Comparison of ENCODE assay signal across 19 cellular contexts in the genomic region with DNA sequence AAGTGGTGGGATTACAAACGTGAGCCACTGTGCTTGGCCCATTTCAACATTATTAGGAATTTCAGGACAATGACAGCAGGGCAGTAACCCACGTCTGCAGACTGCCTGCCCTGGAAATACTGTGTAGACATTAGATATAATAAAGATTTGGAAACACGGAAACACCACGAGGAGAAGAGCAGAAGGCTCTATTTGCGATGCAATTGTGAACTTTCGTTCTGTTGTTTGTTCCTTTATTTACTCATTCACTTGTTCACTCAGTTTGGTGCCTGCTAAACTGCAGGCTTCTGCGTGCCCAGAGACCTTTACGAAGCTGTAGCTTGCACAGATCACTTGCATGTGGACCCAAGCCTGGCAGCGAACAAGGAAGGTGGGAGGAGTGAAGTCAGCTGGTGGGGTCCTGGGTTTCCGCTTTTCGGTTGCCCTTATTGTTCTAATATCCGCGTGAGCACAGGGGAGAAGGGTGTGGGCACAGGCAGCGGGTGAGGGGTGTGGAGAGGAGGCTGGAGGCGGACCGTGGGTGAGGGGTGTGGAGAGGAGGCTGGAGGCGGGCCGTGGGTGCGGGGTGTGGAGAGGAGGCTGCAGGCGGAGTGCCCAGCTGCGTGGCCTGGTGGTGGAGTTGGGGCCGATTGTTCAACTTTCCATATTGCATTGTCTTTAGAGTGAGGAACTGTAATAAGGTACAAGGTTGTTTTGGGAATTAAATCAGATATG. TPM values are rescaled to one million over a fixed set of nuclear protein-coding genes. Genes with fewer than 3 reads are reported as not detected.
DNase-seq lines count a peak whose midpoint lies in the region; ATAC-seq, FAIRE-seq and TF ChIP-seq lines count a peak whose summit lies in the region.
"Had no signal": no experiment of that assay in that cellular context is flagged by ENCODE, and none has a peak within 500 bp of the region (broad histone marks: within the 10 kb centered on the region; RNA-seq: fewer than 3 reads in every experiment).

No MANE protein-coding gene starts in this region.

- H3K4me1 Mint-ChIP-seq in osteocyte (ENCODE audit: unreplicated experiment): no peaks in the 10 kb centered on the region

- peaks cover 3% of the 10 kb centered on the region for H3K27me3 Mint-ChIP-seq in osteocyte (ENCODE audit: unreplicated experiment)

- no peaks in the 10 kb centered on the region for H3K36me3 Mint-ChIP-seq in osteocyte (ENCODE audit: unreplicated experiment)

- peak overlapping the region; percentile 37 for H3K4me3 ChIP-seq in NB4 (ENCODE audit: low read depth, low read length)
- H3K4me3 ChIP-seq: GM23338 had no signal

- H3K9me3 Mint-ChIP-seq in osteocyte (ENCODE audit: unreplicated experiment): no peaks in the 10 kb centered on the region
- H3K9me3 Mint-ChIP-seq: GM23338 had no signal

- H3K27ac Mint-ChIP-seq in osteocyte (ENCODE audit: unreplicated experiment): no peak overlapping the region
- H3K27ac Mint-ChIP-seq: GM23338 had no signal

- ATAC-seq in left colon (peak; percentile 78), HG03565 (IDR thresholded peaks at IDR 0.05; ENCODE audit: unreplicated experiment) (no peak)
- ATAC-seq: GM23338 had no signal

- no peak for FAIRE-seq in D721Med (lab: Jason Lieb, UNC)
- FAIRE-seq: A204.1, G401.6, GM12892 had no signal

- TF ChIP-seq CTCF in NB4 (IDR thresholded peaks at IDR 0.05; ENCODE audit: low read depth, low read length) (no peak), osteocyte (IDR thresholded peaks at IDR 0.05) (no peak), GM10266 (IDR thresholded peaks at IDR 0.05; ENCODE audit: control insufficient read depth, insufficient read depth, low read depth, missing control alignments) (no peak), D721Med (IDR thresholded peaks at IDR 0.05; ENCODE audit: insufficient read depth, missing control alignments) (no peak)

- peak; percentile 59 for DNase-seq in NCI-H748 (lab: John Stamatoyannopoulos, UW; ENCODE audit: unreplicated experiment)
- no peak for DNase-seq in NCI-H748 treated with DMSO at 0.1 percent for 48 hours (lab: John Stamatoyannopoulos, UW)
- peak; percentile 75 for DNase-seq in NB4 (ENCODE audit: low read depth)
- DNase-seq in left colon: no peak
- peak; percentile 79 for DNase-seq in osteocyte (ENCODE audit: extremely low spot score, unreplicated experiment)
- no peak for DNase-seq in GM10266 (ENCODE audit: extremely low spot score)
- DNase-seq in D721Med (ENCODE audit: insufficient read length, low spot score): no peak
- DNase-seq: DMS79; MM.1S; NCI-H1105 treated with DMSO at 0.1 percent for 48 hours; NCI-H187 treated with DMSO at 0.1 percent for 48 hours; NCI-H510A; NK-92 treated with Interleukin-12 subunit alpha and Interleukin-12 subunit beta, amount 100 ng/mL, for 24 hours had no signal

- intact Hi-C loops in left colon (cut with DNase I, micrococcal nuclease): no loop called here

- no peak for TF ChIP-seq POLR2A in NB4 (IDR thresholded peaks at IDR 0.05; ENCODE audit: extremely low read depth, insufficient read length)

- H3K4me3 Mint-ChIP-seq in osteocyte (ENCODE audit: unreplicated experiment): no peak overlapping the region
- H3K4me3 Mint-ChIP-seq: GM23338 had no signal

RNA-seq across cellular contexts. Expression of gene COLEC11, which starts 3.4 kb away (rescaled TPM):
- total RNA-seq in left colon: 1 to 10 TPM in 1 of 2 donors, under 1 TPM in 1; 0.85 to 1.2 TPM
- not detected in 2 replicates for total RNA-seq in osteocyte
- total RNA-seq: SK-MEL-5 had no signal

RNA-seq across cellular contexts. Expression of gene RPS7, which starts 23.3 kb away (rescaled TPM):
- total RNA-seq in left colon (100 to 1,000 TPM; 894 to 955 TPM), osteocyte (1,082 and 1,101 TPM in 2 replicates)

RNA-seq across cellular contexts. Expression of gene RNASEH1, which starts 40.2 kb away (rescaled TPM):
- total RNA-seq in left colon (10 to 100 TPM; 14.4 to 14.7 TPM), osteocyte (24.6 and 25.5 TPM in 2 replicates)

RNA-seq across cellular contexts. Expression of gene ALLC, which starts 59.6 kb away (rescaled TPM):
- not detected for total RNA-seq in left colon
- not detected in 2 replicates for total RNA-seq in osteocyte
- total RNA-seq: GM23338, SK-MEL-5 had no signal

Comparison
In these comparisons a context has a peak if more than half of its experiments do, and no peak if none do; other contexts are left out.
1. DNase-seq: peak in NCI-H748 (single experiment), NB4 (single experiment) and osteocyte (single experiment); none in NCI-H748 treated with DMSO at 0.1 percent for 48 hours (single experiment), left colon (0 of 2), GM10266 (single experiment) and D721Med (single experiment).